Comparison of ENCODE assay signal across 12 cellular contexts in the genomic region with DNA sequence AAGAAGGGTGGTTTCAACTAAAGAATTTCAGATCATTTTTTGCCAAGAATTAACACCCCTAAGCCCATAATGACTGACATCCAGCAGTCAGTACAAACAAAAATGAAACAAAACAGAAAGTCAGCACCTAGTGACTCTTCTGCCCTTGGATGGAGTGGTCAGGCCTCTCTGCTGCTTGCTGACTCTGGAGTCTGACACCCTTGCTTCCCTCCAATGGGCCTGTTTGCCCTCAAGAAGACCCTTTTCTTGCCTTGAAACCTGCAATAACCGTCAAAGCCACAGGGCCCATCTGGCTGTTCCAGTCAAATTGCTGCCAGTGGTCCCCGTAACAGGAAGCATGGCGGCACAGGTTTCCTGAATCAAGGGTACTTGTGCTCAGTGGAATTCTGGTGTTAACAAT. TPM values are rescaled to one million over a fixed set of nuclear protein-coding genes. Genes with fewer than 3 reads are reported as not detected.
A peak's percentile ranks its signal among the peaks of the same experiment; 100 is the strongest.
DNase-seq lines count a peak whose midpoint lies in the region; ATAC-seq and TF ChIP-seq lines count a peak whose summit lies in the region.
"Had no signal": no experiment of that assay in that cellular context is flagged by ENCODE, and none has a peak within 500 bp of the region (broad histone marks: within the 10 kb centered on the region; RNA-seq: fewer than 3 reads in every experiment).

No MANE protein-coding gene starts in this region.

- no peak overlapping the region for H2BK5ac ChIP-seq in mesenchymal stem cell (ENCODE audit: low read depth, low read length, poor library complexity, severe bottlenecking)

- TF ChIP-seq CTCF in GM13977 (IDR thresholded peaks at IDR 0.05; ENCODE audit: extremely low read depth, insufficient read depth, missing control alignments): no peak

- H3K4me1 ChIP-seq in mesenchymal stem cell (ENCODE audit: control insufficient read depth, insufficient read depth, low read depth, low read length): no peaks in the 10 kb centered on the region

- H2BK15ac ChIP-seq in mesenchymal stem cell (ENCODE audit: low read depth, poor library complexity, severe bottlenecking): no peak overlapping the region

- peak overlapping the region; percentile 34 for H4K91ac ChIP-seq in mesenchymal stem cell (ENCODE audit: low read length)

- ATAC-seq in GM21381 (IDR thresholded peaks at IDR 0.05; ENCODE audit: unreplicated experiment): peak; percentile 24

- no peak overlapping the region for H2AK5ac ChIP-seq in mesenchymal stem cell (ENCODE audit: low read length, severe bottlenecking)

- no peaks in the 10 kb centered on the region for H3K36me3 ChIP-seq in mesenchymal stem cell (ENCODE audit: control insufficient read depth in 1 of 2, insufficient read depth in 2 of 2, low read depth in 1 of 2, low read length in 2 of 2)

- no peak overlapping the region for H4K8ac ChIP-seq in mesenchymal stem cell (ENCODE audit: low read length)

- no peak overlapping the region for H3K27ac ChIP-seq in mesenchymal stem cell (ENCODE audit: low read length, poor library complexity, severe bottlenecking)

- H2AFZ ChIP-seq in mesenchymal stem cell (ENCODE audit: low read depth, low read length): no peak overlapping the region

- no peak overlapping the region for H3K23ac ChIP-seq in mesenchymal stem cell (ENCODE audit: low read length in 2 of 2)

- H3K9me3 ChIP-seq in mesenchymal stem cell (ENCODE audit: control insufficient read depth, low read length): no peaks in the 10 kb centered on the region

- H3K79me1 ChIP-seq in mesenchymal stem cell (replicated peaks; ENCODE audit: low read length, poor library complexity, severe bottlenecking): no peaks in the 10 kb centered on the region

- H2BK120ac ChIP-seq in mesenchymal stem cell (ENCODE audit: low read depth, low read length): no peak overlapping the region

- H3K4me3 ChIP-seq in mesenchymal stem cell (ENCODE audit: insufficient read depth in 1 of 2, low read depth in 1 of 2, low read length in 2 of 2): no peak overlapping the region

- peak overlapping the region; percentile 38 to 92 for H2BK12ac ChIP-seq in mesenchymal stem cell (ENCODE audit: low read length in 2 of 2)

- H3K27me3 ChIP-seq in mesenchymal stem cell (ENCODE audit: control insufficient read depth in 1 of 2, insufficient read depth in 1 of 2, low read length in 2 of 2): no peaks in the 10 kb centered on the region

- peak overlapping the region in 1 of 2 experiments; percentile 18 for H3K18ac ChIP-seq in mesenchymal stem cell (ENCODE audit: low read depth in 1 of 2, low read length in 2 of 2)

- H3K4me2 ChIP-seq in mesenchymal stem cell (ENCODE audit: low read length, poor library complexity, severe bottlenecking): no peak overlapping the region

- H3K14ac ChIP-seq in mesenchymal stem cell (ENCODE audit: low read length in 2 of 2): no peak overlapping the region

- whole genome bisulfite sequencing in mesenchymal stem cell: 97% methylated on average over 3 of the region's 3 CpGs

- H3K9ac ChIP-seq in mesenchymal stem cell (ENCODE audit: low read length): no peak overlapping the region

- DNase-seq in GM13977 (ENCODE audit: low spot score) (peak; percentile 15), KBM-7 (peak; percentile 47), mesenchymal stem cell (no peak), amniotic stem cell (lab: John Stamatoyannopoulos, UW) (no peak), medulla oblongata (ENCODE audit: extremely low spot score) (no peak), mucosa of gallbladder (ENCODE audit: low spot score) (no peak)
- DNase-seq: HCEC 1CT; NCI-H1694 treated with DMSO at 0.1 percent for 48 hours; stimulated activated CD4-positive, alpha-beta T cell treated with anti-CD3 and anti-CD28 coated beads, Interleukin-2, amount 100 ng/mL, for 24 hours; T1000 had no signal

- H3K4ac ChIP-seq in mesenchymal stem cell (ENCODE audit: low read depth in 1 of 2, low read length in 2 of 2): no peak overlapping the region

- in situ Hi-C loops in GM13977 (cut with MboI; ENCODE audit: low pct_unique_long_range_greater_than_20kb, low sequenced_read_pairs, unreplicated experiment): no loop called here
- in situ Hi-C loops in KBM-7 (cut with MboI; ENCODE audit: low pct_unique_long_range_greater_than_20kb, low sequenced_read_pairs): no loop called here

RNA-seq across cellular contexts. Expression of a gene that starts 27.2 kb away (rescaled TPM):
- 0.36 TPM for polyA plus RNA-seq in mesenchymal stem cell (2013, experiment 1 of 2)
- polyA plus RNA-seq in mesenchymal stem cell (2013, experiment 2 of 2): 0.32 TPM
- 10.7 TPM for total RNA-seq in mucosa of gallbladder
- total RNA-seq: HT-29 had no signal

Comparison
In these comparisons a context has a peak if more than half of its experiments do, and no peak if none do; other contexts are left out.
1. DNase-seq: peak in GM13977 (single experiment) and KBM-7 (single experiment); none in mesenchymal stem cell (single experiment), amniotic stem cell (single experiment), medulla oblongata (single experiment) and mucosa of gallbladder (single experiment).